Comparison of ENCODE assay signal across 1 cellular context in genomic region chr9:100637787-100638186, GRCh38.
TF ChIP-seq lines count a peak whose summit lies in the region.

No MANE protein-coding gene starts in this region.

TF ChIP-seq in HCT116, 20 proteins besides CTCF, POLR2A, EP300 and RAD21 (continued from another document):
- no peak for TF ChIP-seq REST (IDR thresholded peaks at IDR 0.05; ENCODE audit: low read depth)
- no peak for TF ChIP-seq YY1 (IDR thresholded peaks at IDR 0.05; ENCODE audit: extremely low read depth, insufficient replicate concordance, low read depth, low read length)
